ENCODE assay signal across 13 cellular contexts in the genomic region with DNA sequence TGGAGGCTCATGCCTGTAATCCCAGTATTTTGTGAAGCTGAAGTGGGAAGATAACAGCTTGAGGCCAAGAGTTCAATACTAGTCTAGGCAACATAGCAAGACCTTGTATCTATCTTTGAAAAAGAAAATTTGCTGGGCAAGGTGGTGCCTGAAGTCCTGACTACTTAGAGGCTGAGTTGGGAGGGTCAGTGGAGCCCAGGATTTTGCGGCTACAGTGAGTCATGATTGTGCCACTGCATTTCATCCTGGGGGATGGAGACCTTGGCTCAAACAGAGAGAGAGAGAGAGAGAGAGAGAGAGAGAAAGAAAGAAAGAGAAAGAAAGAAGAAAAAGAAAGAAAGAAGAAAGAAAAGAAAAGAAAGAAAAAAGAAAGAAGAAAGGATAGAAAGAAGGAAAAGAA.
DNase-seq lines count a peak whose midpoint lies in the region; ATAC-seq and TF ChIP-seq lines count a peak whose summit lies in the region.
"Had no signal": no experiment of that assay in that cellular context is flagged by ENCODE, and none has a peak within 500 bp of the region (broad histone marks: within the 10 kb centered on the region; RNA-seq: fewer than 3 reads in every experiment).

No MANE protein-coding gene starts in this region.

- peaks cover 9% of the 10 kb centered on the region for H3K36me3 Mint-ChIP-seq in chondrocyte (ENCODE audit: low read depth)
- H3K36me3 Mint-ChIP-seq: CD14-positive monocyte; CD8-positive, alpha-beta T cell had no signal

- peak overlapping the region; percentile 67 for H3K27ac Mint-ChIP-seq in chondrocyte (ENCODE audit: unreplicated experiment)
- H3K27ac Mint-ChIP-seq: CD14-positive monocyte; CD8-positive, alpha-beta T cell had no signal

- H3K36me3 ChIP-seq in IMR-90 (ENCODE audit: control insufficient read depth, insufficient read depth, low read length) (no peaks in the 10 kb centered on the region), HAP-1 (replicated peaks) (no peaks in the 10 kb centered on the region)

- no CpG with 5 or more reads among the region's 1 CpG for WGBS in IMR-90 (ENCODE audit: extremely low coverage in 2 of 2, insufficient read length in 1 of 2), 2 experiments

- peak overlapping the region in 1 of 2 experiments; percentile 47; a peak in 1 of 4 replicates for H4K8ac ChIP-seq in IMR-90 (ENCODE audit: low read depth in 2 of 2, low read length in 2 of 2)

- ATAC-seq in IMR-90 (ENCODE audit: low read depth) = no peak
- ATAC-seq in HG02763 (IDR thresholded peaks at IDR 0.05; ENCODE audit: unreplicated experiment) = no peak
- ATAC-seq: CD8-positive, alpha-beta T cell; GM12878; HepG2 had no signal

- H3K4me2 ChIP-seq in IMR-90 (ENCODE audit: low read depth, low read length) = no peak overlapping the region

- H3K4me3 Mint-ChIP-seq in chondrocyte (ENCODE audit: unreplicated experiment) = no peak overlapping the region
- H3K4me3 Mint-ChIP-seq: CD14-positive monocyte; CD8-positive, alpha-beta T cell had no signal

- peaks cover 15% of the 10 kb centered on the region for H3K4me1 Mint-ChIP-seq in chondrocyte (ENCODE audit: low read depth)
- H3K4me1 Mint-ChIP-seq: CD14-positive monocyte had no signal

- BruUV-seq in IMR-90 (replicated peaks; lab: Mats Ljungman, UMichigan) = no TSS peak

- H3K4me3 ChIP-seq in IMR-90 (ENCODE audit: insufficient read depth, low read depth, low read length) (no peak overlapping the region), HAP-1 (no peak overlapping the region)
- H3K4me3 ChIP-seq: GM12878, GM23248 had no signal

- no peak overlapping the region for H3K9ac ChIP-seq in IMR-90 (ENCODE audit: low read depth, low read length)
- H3K9ac ChIP-seq: GM23248 had no signal

- CTCF ChIA-PET in IMR-90 (lab: Yijun Ruan, JAX) = no interaction called here

- peak overlapping the region; percentile 70 for H4K91ac ChIP-seq in IMR-90 (ENCODE audit: insufficient read depth, low read depth, low read length)

- H3K27me3 ChIP-seq in IMR-90 (ENCODE audit: control insufficient read depth, insufficient read depth, low read length) (no peaks in the 10 kb centered on the region), HAP-1 (ENCODE audit: low read depth) (no peaks in the 10 kb centered on the region)

- no peak overlapping the region for H3K56ac ChIP-seq in IMR-90 (ENCODE audit: extremely low read depth, insufficient read depth, low read length)

- H3K27me3 Mint-ChIP-seq in chondrocyte (ENCODE audit: low read depth) = no peaks in the 10 kb centered on the region

- H3K4me1 ChIP-seq in IMR-90 (ENCODE audit: control insufficient read depth, insufficient read depth, low read length) (peaks cover 2% of the 10 kb centered on the region; the same call in 1 of the 2 replicates), HAP-1 (no peaks in the 10 kb centered on the region)

- H3K9me3 ChIP-seq in IMR-90 (ENCODE audit: control insufficient read depth, insufficient read depth, low read length) = 0 out of 2 replicates have a peak, but pooled peaks cover 1% of the 10 kb centered on the region
- H3K9me3 ChIP-seq in HAP-1 = no peaks in the 10 kb centered on the region

- no peaks in the 10 kb centered on the region for H4K20me1 ChIP-seq in IMR-90 (ENCODE audit: insufficient read depth, low read length)

- H3K18ac ChIP-seq in IMR-90 (ENCODE audit: low read depth, low read length) = no peak overlapping the region

- dilution Hi-C loops in IMR-90 (cut with HindIII; ENCODE audit: low sequenced_read_pairs, unreplicated experiment) = no loop called here

- H3K79me1 ChIP-seq in IMR-90 (ENCODE audit: low read depth in 1 of 2, low read length in 2 of 2) = no peaks in the 10 kb centered on the region

- no peak overlapping the region for H2AK9ac ChIP-seq in IMR-90 (replicated peaks; ENCODE audit: low read depth, low read length, poor library complexity)

- no peaks in the 10 kb centered on the region for H3K9me1 ChIP-seq in IMR-90 (ENCODE audit: insufficient read depth, low read length)

- TF ChIP-seq POLR2A in IMR-90 (IDR thresholded peaks at IDR 0.05; ENCODE audit: low read depth, low read length) = no peak

- H3K14ac ChIP-seq in IMR-90 (replicated peaks; ENCODE audit: low read depth, low read length) = no peak overlapping the region

- H4K5ac ChIP-seq in IMR-90 (ENCODE audit: low read depth, low read length) = peak overlapping the region; percentile 8

- POLR2A ChIA-PET in IMR-90 (lab: Charles Lee; ENCODE audit: unreplicated experiment) = no interaction called here

- DNase-seq in ELR (ENCODE audit: low read depth) (peak; percentile 57), IMR-90 (no peak), chondrocyte (ENCODE audit: low spot score) (no peak), NCI-H2171 treated with DMSO at 0.1 percent for 48 hours (lab: John Stamatoyannopoulos, UW) (no peak), HAP-1 (ENCODE audit: low spot score in 2 of 2) (no peak)
- DNase-seq: CD8-positive, alpha-beta T cell; COR-L47; DND-41; GM23248 had no signal

- H2AFZ ChIP-seq in IMR-90 (replicated peaks; ENCODE audit: low read length, poor library complexity) = no peak overlapping the region
- H2AFZ ChIP-seq: GM23248 had no signal

- intact Hi-C loops in IMR-90 (cut with micrococcal nuclease) = no loop called here

- H2BK5ac ChIP-seq in IMR-90 (ENCODE audit: low read depth, low read length, poor library complexity, severe bottlenecking) = peak overlapping the region; percentile 33

- no peak overlapping the region for H2AK5ac ChIP-seq in IMR-90 (ENCODE audit: low read depth, low read length)

- no peak overlapping the region for H3K23ac ChIP-seq in IMR-90 (ENCODE audit: low read depth, low read length)

- H3K9me3 Mint-ChIP-seq in chondrocyte (ENCODE audit: low read depth) = peaks cover 24% of the 10 kb centered on the region

- in situ Hi-C loops in IMR-90 (cut with MboI; ENCODE audit: low sequenced_read_pairs) = no loop called here
- in situ Hi-C loops in HAP-1 (cut with MboI; ENCODE audit: low sequenced_read_pairs) = no loop called here

- H2BK15ac ChIP-seq in IMR-90 (ENCODE audit: low read depth, low read length) = no peak overlapping the region

- TF ChIP-seq RAD21 in IMR-90 (IDR thresholded peaks at IDR 0.05; ENCODE audit: low read length) = no peak

- no peak overlapping the region for H3K27ac ChIP-seq in IMR-90 (ENCODE audit: insufficient read depth, low read length)
- H3K27ac ChIP-seq: GM23248 had no signal

- no peak overlapping the region for H2BK20ac ChIP-seq in IMR-90 (ENCODE audit: low read depth, low read length)

- no peak overlapping the region for H3K4ac ChIP-seq in IMR-90 (ENCODE audit: low read depth, low read length)

- TF ChIP-seq CTCF in IMR-90 (conservative IDR thresholded peaks at IDR 0.05; ENCODE audit: low read depth, low read length) = no peak
- no peak for TF ChIP-seq CTCF in chondrocyte (IDR thresholded peaks at IDR 0.05)

- peak overlapping the region; percentile 32; the same call in 1 of the 2 replicates for H2BK120ac ChIP-seq in IMR-90 (ENCODE audit: low read depth, low read length)

TF ChIP-seq in IMR-90, 13 proteins besides CTCF, POLR2A, EP300 and RAD21:
- no peak for TF ChIP-seq CHD1 (IDR thresholded peaks at IDR 0.05; ENCODE audit: low read depth, low read length)
- TF ChIP-seq SMC3 (IDR thresholded peaks at IDR 0.05; ENCODE audit: low read depth, low read length) = no peak
- TF ChIP-seq NFE2L2 (IDR thresholded peaks at IDR 0.05; ENCODE audit: low read depth, low read length) = no peak
- no peak for TF ChIP-seq MAZ (IDR thresholded peaks at IDR 0.05; ENCODE audit: borderline replicate concordance, low read depth, low read length)
- no peak for TF ChIP-seq FOS (IDR thresholded peaks at IDR 0.05; ENCODE audit: low read depth, low read length)
- TF ChIP-seq BHLHE40 (IDR thresholded peaks at IDR 0.05; ENCODE audit: low read depth, low read length) = no peak
TF ChIP-seq in IMR-90: peak in this region for 0.
